Comparison of ENCODE assay signal across 8 cellular contexts in genomic region chr14:73026243-73026844, GRCh38. TPM values are rescaled to one million over a fixed set of nuclear protein-coding genes. Genes with fewer than 3 reads are reported as not detected.
A peak's percentile ranks its signal among the peaks of the same experiment; 100 is the strongest.
DNase-seq lines count a peak whose midpoint lies in the region; ATAC-seq, FAIRE-seq and TF ChIP-seq lines count a peak whose summit lies in the region.

No MANE protein-coding gene starts in this region.

- no peaks in the 10 kb centered on the region for H3K9me3 Mint-ChIP-seq in activated T-cell treated with anti-CD3 and anti-CD28 coated beads, Interleukin-2, amount 50 U/mL, for 72 hours

- no peaks in the 10 kb centered on the region for H3K27me3 Mint-ChIP-seq in activated T-cell treated with anti-CD3 and anti-CD28 coated beads, Interleukin-2, amount 50 U/mL, for 72 hours (ENCODE audit: low read depth)

- H3K27ac ChIP-seq in HEK293 (ENCODE audit: extremely low read depth, low read depth, low read length) = no peak overlapping the region; the same call in 1 of the 2 replicates
- peak overlapping the region; percentile 32 for H3K27ac ChIP-seq in right cardiac atrium (ENCODE audit: low read length)
- H3K27ac ChIP-seq in small intestine (ENCODE audit: low read depth in 1 of 2, low read length in 1 of 2) = peak overlapping the region; percentile 72 to 77

- CTCF ChIA-PET in HEK293 (lab: Yijun Ruan, JAX) = interaction anchor here (1.1 to 1.6 kb wide), 2 partner anchors 32 to 76 kb away, joined by 3 to 5 read pairs; partner anchors contain the start of gene RBM25

- H3K9me3 ChIP-seq in HEK293 (ENCODE audit: control insufficient read depth, insufficient read depth, low read depth, low read length) = no peaks in the 10 kb centered on the region
- H3K9me3 ChIP-seq in right cardiac atrium (ENCODE audit: control insufficient read depth, low read length) = no peaks in the 10 kb centered on the region
- H3K9me3 ChIP-seq in small intestine (ENCODE audit: control insufficient read depth, low read depth) = no peaks in the 10 kb centered on the region

- intact Hi-C loops in right cardiac atrium (cut with DNase I) = no loop called here

- H3K4me1 ChIP-seq in HEK293 (ENCODE audit: control insufficient read depth, insufficient read depth, low read length) (peaks cover 4% of the 10 kb centered on the region; the same call in 1 of the 2 replicates), right cardiac atrium (ENCODE audit: control insufficient read depth, insufficient read depth, low read length) (peaks cover 2% of the 10 kb centered on the region), small intestine (ENCODE audit: control insufficient read depth in 2 of 2, insufficient read depth in 1 of 2, low read depth in 1 of 2, low read length in 1 of 2) (peaks cover 0 to 4% of the 10 kb centered on the region in 2 donors)

- H3K4me1 Mint-ChIP-seq in activated T-cell treated with anti-CD3 and anti-CD28 coated beads, Interleukin-2, amount 50 U/mL, for 72 hours (ENCODE audit: low read depth) = peaks cover 46% of the 10 kb centered on the region

- peaks cover 7 to 18% of the 10 kb centered on the region in 2 donors for H3K36me3 Mint-ChIP-seq in activated T-cell treated with anti-CD3 and anti-CD28 coated beads, Interleukin-2, amount 50 U/mL, for 72 hours (ENCODE audit: insufficient read depth in 2 of 2)

- POLR2A ChIA-PET in HEK293 (lab: Yijun Ruan, JAX) = interaction anchor here (0.9 to 3.3 kb wide), 9 partner anchors 9 to 110 kb away, joined by 3 to 51 read pairs (median 3); partner anchors contain the start of genes PSEN1 and RBM25

- peaks cover 6 to 29% of the 10 kb centered on the region in 2 experiments for H3K36me3 ChIP-seq in HEK293 (ENCODE audit: control insufficient read depth in 2 of 2, insufficient read depth in 1 of 2, low read length in 2 of 2)
- H3K36me3 ChIP-seq in small intestine (ENCODE audit: control insufficient read depth in 2 of 2, insufficient read depth in 2 of 2, low read length in 2 of 2) = peaks cover 0 to 14% of the 10 kb centered on the region in 2 donors

- TF ChIP-seq CTCF in HEK293 (tag by site-specific recombination; IDR thresholded peaks at IDR 0.05) (no peak), GM10266 (IDR thresholded peaks at IDR 0.05; ENCODE audit: control insufficient read depth, insufficient read depth, low read depth, missing control alignments) (no peak)

- FAIRE-seq in small intestine (lab: Jason Lieb, UNC) = no peak

- H3K27me3 ChIP-seq in right cardiac atrium (ENCODE audit: control insufficient read depth, insufficient read depth) (no peaks in the 10 kb centered on the region), small intestine (ENCODE audit: control insufficient read depth in 2 of 2, insufficient read depth in 2 of 2, low read length in 2 of 2) (no peaks in the 10 kb centered on the region)

- 3% methylated on average over 20 of the region's 21 CpGs for WGBS in right cardiac atrium
- 3 to 4% (median 3%) methylated on average over 20 to 21 of the region's 21 CpGs for WGBS in small intestine, 3 donors

- H3K27ac Mint-ChIP-seq in activated T-cell treated with anti-CD3 and anti-CD28 coated beads, Interleukin-2, amount 50 U/mL, for 72 hours = peak overlapping the region; percentile 58

- ATAC-seq in activated T-cell treated with anti-CD3 and anti-CD28 coated beads, Interleukin-2, amount 50 U/mL, for 72 hours (replicated peaks in 1 of 2) = no peak
- ATAC-seq in right cardiac atrium = no peak

- DNase-seq in activated T-cell treated with anti-CD3 and anti-CD28 coated beads, Interleukin-2, amount 50 U/mL, for 72 hours = no peak
- no peak for DNase-seq in right cardiac atrium
- peak; percentile 18 for DNase-seq in small intestine
- no peak for DNase-seq in GM10266 (ENCODE audit: extremely low spot score)
- no peak for DNase-seq in DMS114 treated with DMSO at 0.1 percent for 48 hours (lab: John Stamatoyannopoulos, UW; ENCODE audit: unreplicated experiment)
- DNase-seq in retina = no peak
- no peak for DNase-seq in NCI-H1417 treated with DMSO at 0.1 percent for 48 hours (lab: John Stamatoyannopoulos, UW)

- H3K4me3 ChIP-seq in HEK293 (ENCODE audit: low read depth, low read length) (peak overlapping the region; percentile 73), right cardiac atrium (ENCODE audit: low read length) (peak overlapping the region; percentile 74), small intestine (ENCODE audit: low read depth in 1 of 2, low read length in 2 of 2) (peak overlapping the region; percentile 77 to 83)

- peak overlapping the region; percentile 86 to 92 for H3K4me3 Mint-ChIP-seq in activated T-cell treated with anti-CD3 and anti-CD28 coated beads, Interleukin-2, amount 50 U/mL, for 72 hours

TF ChIP-seq in HEK293, 187 proteins besides CTCF, POLR2A, EP300 and RAD21:
- no peak for TF ChIP-seq ZNF792 (tag by site-specific recombination; IDR thresholded peaks at IDR 0.05)
- TF ChIP-seq OSR2 (tag by site-specific recombination; IDR thresholded peaks at IDR 0.05) = no peak
- no peak for TF ChIP-seq BCL11A (tag by site-specific recombination; IDR thresholded peaks at IDR 0.05; ENCODE audit: low read depth)
- no peak for TF ChIP-seq SP3 (tag by site-specific recombination; IDR thresholded peaks at IDR 0.05)
- TF ChIP-seq SCRT2 (tag by site-specific recombination; IDR thresholded peaks at IDR 0.05) = no peak
- TF ChIP-seq ZNF223 (tag by site-specific recombination; IDR thresholded peaks at IDR 0.05) = no peak
- TF ChIP-seq HOXD13 (CRISPR knock-in tag; IDR thresholded peaks at IDR 0.05; ENCODE audit: borderline replicate concordance) = no peak
- TF ChIP-seq ZNF777 (tag by site-specific recombination; IDR thresholded peaks at IDR 0.05; ENCODE audit: borderline replicate concordance) = no peak
- TF ChIP-seq KLF16 (tag by site-specific recombination; IDR thresholded peaks at IDR 0.05) = no peak
- no peak for TF ChIP-seq ZSCAN16 (tag by site-specific recombination; IDR thresholded peaks at IDR 0.05)
- no peak for TF ChIP-seq KLF9 (tag by site-specific recombination; IDR thresholded peaks at IDR 0.05; ENCODE audit: low read depth)
- TF ChIP-seq ZNF670 (tag by site-specific recombination; IDR thresholded peaks at IDR 0.05; ENCODE audit: low read depth) = no peak
- no peak for TF ChIP-seq ZNF76 (tag by site-specific recombination; IDR thresholded peaks at IDR 0.05; ENCODE audit: borderline replicate concordance, low read depth)
- no peak for TF ChIP-seq ZNF561 (tag by site-specific recombination; IDR thresholded peaks at IDR 0.05; ENCODE audit: borderline replicate concordance)
- TF ChIP-seq INSM2 (tag by site-specific recombination; IDR thresholded peaks at IDR 0.05) = no peak
- TF ChIP-seq, protein P1, sequence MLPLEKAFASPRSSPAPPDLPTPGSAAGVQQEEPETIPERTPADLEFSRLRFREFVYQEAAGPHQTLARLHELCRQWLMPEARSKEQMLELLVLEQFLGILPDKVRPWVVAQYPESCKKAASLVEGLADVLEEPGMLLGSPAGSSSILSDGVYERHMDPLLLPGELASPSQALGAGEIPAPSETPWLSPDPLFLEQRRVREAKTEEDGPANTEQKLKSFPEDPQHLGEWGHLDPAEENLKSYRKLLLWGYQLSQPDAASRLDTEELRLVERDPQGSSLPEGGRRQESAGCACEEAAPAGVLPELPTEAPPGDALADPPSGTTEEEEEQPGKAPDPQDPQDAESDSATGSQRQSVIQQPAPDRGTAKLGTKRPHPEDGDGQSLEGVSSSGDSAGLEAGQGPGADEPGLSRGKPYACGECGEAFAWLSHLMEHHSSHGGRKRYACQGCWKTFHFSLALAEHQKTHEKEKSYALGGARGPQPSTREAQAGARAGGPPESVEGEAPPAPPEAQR (tag by site-specific recombination; IDR thresholded peaks at IDR 0.05) = no peak
- TF ChIP-seq ZNF580 (tag by site-specific recombination; IDR thresholded peaks at IDR 0.05) = no peak

RNA-seq across cellular contexts. Expression of gene ZFYVE1, which starts 0.6 kb away (rescaled TPM):
- 10 to 100 TPM; 21.5 to 21.7 TPM for total RNA-seq in activated T-cell treated with anti-CD3 and anti-CD28 coated beads, Interleukin-2, amount 50 U/mL, for 72 hours
- 10 to 100 TPM in 3 of 4 donors, 1 to 10 TPM in 1; 9.9 to 13.8 (median 13.3) TPM for total RNA-seq in right cardiac atrium
- 5.6 TPM for polyA plus RNA-seq in right cardiac atrium
- polyA plus RNA-seq in small intestine = 10 to 100 TPM in 2 of 3 donors, 1 to 10 TPM in 1; 6.4 to 10.5 (median 10.1) TPM

RNA-seq across cellular contexts. Expression of gene RBM25, which starts 32.0 kb away (rescaled TPM):
- 10 to 100 TPM; 91.8 to 92.3 TPM for total RNA-seq in activated T-cell treated with anti-CD3 and anti-CD28 coated beads, Interleukin-2, amount 50 U/mL, for 72 hours
- 10 to 100 TPM; 37.6 to 43.6 (median 39.6) TPM for total RNA-seq in right cardiac atrium
- polyA plus RNA-seq in right cardiac atrium (25.8 TPM), small intestine (10 to 100 TPM; 25.1 to 42.4 (median 38.9) TPM)
